Comparison of ENCODE assay signal across 8 cellular contexts in the genomic region with DNA sequence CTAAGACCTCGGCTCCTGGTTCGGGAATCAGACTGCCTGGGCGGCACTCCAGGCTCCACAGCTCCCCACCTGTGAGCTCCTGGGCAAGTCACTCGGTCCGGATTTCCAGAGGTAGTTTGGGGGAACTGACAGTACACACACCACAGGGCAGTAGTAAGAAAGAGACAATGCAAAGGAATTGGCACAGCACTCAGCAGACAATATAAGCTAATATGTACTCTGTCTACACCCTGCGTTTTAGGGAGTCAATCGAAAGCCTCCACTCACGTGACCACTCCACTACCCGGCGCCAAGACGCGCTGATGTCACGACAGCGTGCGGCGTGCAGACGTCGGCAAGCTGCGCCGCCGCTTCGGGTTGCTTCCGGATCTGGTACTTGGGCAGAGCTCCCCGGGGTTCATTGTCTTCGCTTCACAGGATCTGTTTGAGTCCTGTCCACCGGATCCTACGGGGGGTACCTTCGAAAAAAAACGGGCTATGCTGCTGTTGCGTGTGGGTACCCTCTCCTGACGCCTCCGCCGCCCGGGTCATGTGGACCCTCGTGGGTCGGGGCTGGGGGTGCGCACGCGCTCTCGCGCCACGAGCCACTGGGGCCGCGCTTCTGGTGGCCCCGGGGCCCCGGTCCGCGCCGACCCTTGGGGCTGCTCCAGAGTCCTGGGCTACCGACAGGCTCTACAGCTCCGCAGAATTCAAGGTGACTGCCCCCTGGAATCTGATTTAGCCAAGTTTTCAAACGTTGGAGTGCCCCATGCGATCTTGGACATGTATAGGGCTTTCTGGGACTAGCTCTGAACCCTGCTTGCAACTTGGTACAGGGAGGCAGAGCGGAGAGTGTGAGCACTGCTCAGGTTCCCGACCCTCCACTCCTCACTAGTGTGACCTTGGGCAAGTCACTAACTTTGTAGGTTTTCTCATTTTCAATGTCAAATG. TPM values are rescaled to one million over a fixed set of nuclear protein-coding genes. Genes with fewer than 3 reads are reported as not detected.
A peak's percentile ranks its signal among the peaks of the same experiment; 100 is the strongest.
DNase-seq lines count a peak whose midpoint lies in the region; ATAC-seq, FAIRE-seq and TF ChIP-seq lines count a peak whose summit lies in the region.

Gene GUF1, plus strand, starts transcription at position 327 of the 930 bp plus-strand sequence. Its CDS starts 203 bp downstream, at position 530.

- peak in 1 of 6 experiments; percentile 5 for TF ChIP-seq CTCF in adrenal gland (IDR thresholded peaks at IDR 0.05)
- TF ChIP-seq CTCF in heart left ventricle (IDR thresholded peaks at IDR 0.05), result peak in 1 of 12 donors; percentile 4
- no peak for TF ChIP-seq CTCF in type B pancreatic cell (conservative IDR thresholded peaks at IDR 0.05)

- H3K27me3 Mint-ChIP-seq in type B pancreatic cell, result peaks cover 3% of the 10 kb centered on the region

- WGBS in adrenal gland, 4 donors, result 0% methylated on average over 12 to 55 of the region's 55 CpGs
- 0 to 1% (median 0%) methylated on average over 34 to 55 of the region's 55 CpGs for WGBS in heart left ventricle, 4 donors

- peak; percentile 56 for DNase-seq in GM12892 (ENCODE audit: insufficient read length)
- peak; percentile 89 for DNase-seq in NCI-H146 (lab: John Stamatoyannopoulos, UW)
- DNase-seq in T-helper 1 cell, result peak; percentile 65 to 94 (median 81)
- DNase-seq in adrenal gland, result peak; percentile 89 to 95 (median 91)
- DNase-seq in heart left ventricle, result peak; percentile 89 to 95 (median 93)
- DNase-seq in pons (ENCODE audit: low spot score), result peak; percentile 94
- DNase-seq in type B pancreatic cell (ENCODE audit: extremely low spot score, unreplicated experiment), result peak; percentile 89

- H3K9me3 Mint-ChIP-seq in type B pancreatic cell, result no peaks in the 10 kb centered on the region

- FAIRE-seq in GM12892 (lab: Jason Lieb, UNC), result peak; percentile 98

- H3K36me3 ChIP-seq in adrenal gland (replicated peaks in 1 of 2) (peaks cover 0 to 3% of the 10 kb centered on the region in 2 donors), heart left ventricle (peaks cover 0 to 28% (median 18%) of the 10 kb centered on the region in 9 donors)

- H3K4me1 Mint-ChIP-seq in type B pancreatic cell (ENCODE audit: unreplicated experiment), result peaks cover 21% of the 10 kb centered on the region

- H3K27ac Mint-ChIP-seq in type B pancreatic cell, result peak within 1 kb of the TSS; percentile 98

- H3K4me3 ChIP-seq in adrenal gland (peak within 1 kb of the TSS; percentile 41 to 97 (median 90)), heart left ventricle (peak within 1 kb of the TSS; percentile 57 to 95 (median 80))

- peak within 1 kb of the TSS; percentile 99 for H3K4me3 Mint-ChIP-seq in type B pancreatic cell

- H3K27me3 ChIP-seq in adrenal gland (no peaks in the 10 kb centered on the region), heart left ventricle (no peaks in the 10 kb centered on the region)

- ATAC-seq in HG02852 (IDR thresholded peaks at IDR 0.05; ENCODE audit: unreplicated experiment) (peak; percentile 95), heart left ventricle (peak; percentile 98 to 99 (median 99))

- H3K9me3 ChIP-seq in adrenal gland (replicated peaks in 1 of 3) (no peaks in the 10 kb centered on the region), heart left ventricle (no peaks in the 10 kb centered on the region)

- peak within 1 kb of the TSS; percentile 45 to 93 (median 90) for H3K27ac ChIP-seq in adrenal gland
- peak within 1 kb of the TSS; percentile 47 to 93 (median 88) for H3K27ac ChIP-seq in heart left ventricle

- TF ChIP-seq POLR2A in GM12892 (IDR thresholded peaks at IDR 0.05; ENCODE audit: low read depth, low read length) (peak; percentile 95), adrenal gland (IDR thresholded peaks at IDR 0.05) (peak; percentile 30 to 59), heart left ventricle (IDR thresholded peaks at IDR 0.05) (peak in 1 of 2 donors; percentile 60)

- intact Hi-C loops in adrenal gland (cut with DNase I) (no loop called here), heart left ventricle (cut with DNase I) (loop anchor here in 4 of 10 donors (5.0 to 10.0 kb wide), 3 partner anchors 44 to 49 kb away; partner anchors contain the start of gene GNPDA2 (in 3 of the 4))

- H3K4me1 ChIP-seq in adrenal gland (replicated peaks in 1 of 2) (peaks cover 9 to 26% of the 10 kb centered on the region in 2 donors), heart left ventricle (peaks cover 0 to 31% (median 15%) of the 10 kb centered on the region in 12 donors)

- no peaks in the 10 kb centered on the region for H3K36me3 Mint-ChIP-seq in type B pancreatic cell

RNA-seq across cellular contexts. Expression of gene GUF1, which starts in this region (rescaled TPM):
- polyA plus RNA-seq in GM12892 (2012; ENCODE audit: missing spikeins), result 21.8 TPM
- total RNA-seq in adrenal gland (10 to 100 TPM; 12.9 to 25.5 (median 19.8) TPM), heart left ventricle (10 to 100 TPM; 14.6 to 25.9 (median 22.7) TPM), type B pancreatic cell (ENCODE audit: low replicate concordance) (25.6 and 27.8 TPM in 2 replicates)
- polyA plus RNA-seq in adrenal gland (10 to 100 TPM; 11.6 to 35.5 (median 12.3) TPM), heart left ventricle (10 to 100 TPM; 13.9 to 14.5 TPM)

Comparison
In these comparisons a context has a peak if more than half of its experiments do, and no peak if none do; other contexts are left out.
1. Peak in every context shown above with its lines: DNase-seq, ATAC-seq, H3K4me3 ChIP-seq and H3K27ac ChIP-seq.